ENCODE assay signal across 9 cellular contexts in the genomic region with DNA sequence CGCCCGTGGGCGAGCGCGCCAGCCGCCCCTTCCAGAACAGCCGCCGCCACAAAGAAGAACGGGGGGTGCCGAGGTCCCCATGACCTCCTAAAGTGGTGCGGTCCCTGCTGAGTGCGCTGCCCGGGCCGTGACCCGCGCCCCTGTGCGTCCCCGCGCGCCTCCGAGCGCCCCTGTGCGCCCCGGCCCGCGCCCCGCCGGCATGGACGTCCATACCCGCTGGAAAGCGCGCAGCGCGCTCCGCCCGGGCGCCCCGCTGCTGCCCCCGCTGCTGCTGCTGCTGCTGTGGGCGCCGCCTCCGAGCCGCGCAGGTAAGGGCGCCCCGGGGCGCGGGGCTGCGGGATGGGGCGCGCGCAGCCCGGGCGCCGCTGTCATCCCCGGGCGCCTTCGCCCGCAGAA. TPM values are rescaled to one million over a fixed set of nuclear protein-coding genes. Genes with fewer than 3 reads are reported as not detected.
DNase-seq lines count a peak whose midpoint lies in the region; ATAC-seq and TF ChIP-seq lines count a peak whose summit lies in the region.
"Had no signal": no experiment of that assay in that cellular context is flagged by ENCODE, and none has a peak within 500 bp of the region (broad histone marks: within the 10 kb centered on the region; RNA-seq: fewer than 3 reads in every experiment).

No MANE protein-coding gene starts in this region.

- CTCF ChIA-PET in Caco-2 (lab: Charles Lee): no interaction called here
- CTCF ChIA-PET in T-cell (lab: Charles Lee): no interaction called here

- DNase-seq in Caco-2 (no peak), T-cell (no peak), right atrium auricular region (ENCODE audit: low spot score) (no peak), retinal pigment epithelial cell (ENCODE audit: low read depth) (no peak), A172 (ENCODE audit: low spot score) (no peak)
- DNase-seq in activated CD8-positive, alpha-beta memory T cell treated with anti-CD3 and anti-CD28 coated beads for 24 hours: no peak
- DNase-seq: activated CD8-positive, alpha-beta memory T cell treated with anti-CD3 and anti-CD28 coated beads, Interleukin-2, amount 10 ng/mL, durations not matched to agents 7 days and 5 days had no signal

- H3K36me3 ChIP-seq in Caco-2 (ENCODE audit: control insufficient read depth, insufficient read depth, low read length) (no peaks in the 10 kb centered on the region), right atrium auricular region (no peaks in the 10 kb centered on the region)

- TSS peak; percentile 35 for BruUV-seq in Caco-2 (replicated peaks; lab: Mats Ljungman, UMichigan)

- TF ChIP-seq CTCF in Caco-2 (IDR thresholded peaks at IDR 0.05; ENCODE audit: insufficient read depth in 1 of 2, low read depth in 1 of 2, low read length in 1 of 2, severe bottlenecking in 1 of 2, unreplicated experiment in 1 of 2) (no peak), right atrium auricular region (IDR thresholded peaks at IDR 0.05) (no peak), retinal pigment epithelial cell (conservative IDR thresholded peaks at IDR 0.05; ENCODE audit: low read depth, low read length) (no peak)

- intact Hi-C loops in Caco-2 (cut with micrococcal nuclease; ENCODE audit: unreplicated experiment): loop anchor here (5.0 to 10.0 kb wide), 2 partner anchors 40 to 97 kb away; no protein-coding TSS in a partner anchor

- peak overlapping the region; percentile 82 for H3K4me3 Mint-ChIP-seq in Caco-2 (ENCODE audit: unreplicated experiment)
- H3K4me3 Mint-ChIP-seq in T-cell: peak overlapping the region in 1 of 3 donors; percentile 48
- H3K4me3 Mint-ChIP-seq: activated CD8-positive, alpha-beta memory T cell treated with anti-CD3 and anti-CD28 coated beads, Interleukin-2, amount 10 ng/mL, durations not matched to agents 7 days and 5 days had no signal

- no peaks in the 10 kb centered on the region for H3K9me3 Mint-ChIP-seq in Caco-2 (ENCODE audit: unreplicated experiment)
- no peaks in the 10 kb centered on the region for H3K9me3 Mint-ChIP-seq in T-cell

- POLR2A ChIA-PET in Caco-2 (lab: Charles Lee): no interaction called here
- POLR2A ChIA-PET in T-cell (lab: Charles Lee): no interaction called here

- H3K27me3 Mint-ChIP-seq in Caco-2 (ENCODE audit: insufficient read depth, unreplicated experiment) (no peaks in the 10 kb centered on the region), T-cell (peaks cover 17 to 32% of the 10 kb centered on the region in 2 donors)

- H3K27me3 ChIP-seq in Caco-2 (replicated peaks; ENCODE audit: control insufficient read depth, insufficient read depth, low read length) (no peaks in the 10 kb centered on the region), right atrium auricular region (peaks cover 0 to 3% of the 10 kb centered on the region in 2 donors)

- H3K4me1 ChIP-seq in Caco-2: peaks cover 10% of the 10 kb centered on the region
- peaks cover 0 to 39% of the 10 kb centered on the region in 2 donors for H3K4me1 ChIP-seq in right atrium auricular region

- H3K27ac Mint-ChIP-seq in Caco-2 (ENCODE audit: unreplicated experiment): peak overlapping the region; percentile 32
- H3K27ac Mint-ChIP-seq in T-cell: no peak overlapping the region
- H3K27ac Mint-ChIP-seq: activated CD8-positive, alpha-beta memory T cell treated with anti-CD3 and anti-CD28 coated beads, Interleukin-2, amount 10 ng/mL, durations not matched to agents 7 days and 5 days had no signal

- peak overlapping the region; percentile 83 to 86 for H3K27ac ChIP-seq in right atrium auricular region

- no peaks in the 10 kb centered on the region for H3K36me3 Mint-ChIP-seq in Caco-2 (ENCODE audit: insufficient read depth, unreplicated experiment)
- H3K36me3 Mint-ChIP-seq in T-cell: no peaks in the 10 kb centered on the region
- H3K36me3 Mint-ChIP-seq: activated CD8-positive, alpha-beta memory T cell treated with anti-CD3 and anti-CD28 coated beads, Interleukin-2, amount 10 ng/mL, durations not matched to agents 7 days and 5 days had no signal

- peak overlapping the region; percentile 62 for H3K4me3 ChIP-seq in Caco-2 (ENCODE audit: low read depth, low read length)
- H3K4me3 ChIP-seq in right atrium auricular region: peak overlapping the region; percentile 57 to 73
- peak overlapping the region; percentile 55 for H3K4me3 ChIP-seq in retinal pigment epithelial cell (ENCODE audit: low read length)

- ATAC-seq in T-cell (replicated peaks in 1 of 4) (peak; percentile 21 to 42 (median 28)), HG03378 (IDR thresholded peaks at IDR 0.05; ENCODE audit: unreplicated experiment) (no peak), GM18868 (IDR thresholded peaks at IDR 0.05; ENCODE audit: unreplicated experiment) (no peak)
- ATAC-seq: activated CD8-positive, alpha-beta memory T cell treated with anti-CD3 and anti-CD28 coated beads, Interleukin-2, amount 10 ng/mL, durations not matched to agents 7 days and 5 days had no signal

- H3K9me3 ChIP-seq in Caco-2 (no peaks in the 10 kb centered on the region), right atrium auricular region (no peaks in the 10 kb centered on the region)

- H3K4me1 Mint-ChIP-seq in Caco-2 (ENCODE audit: low read depth, unreplicated experiment) (peaks cover 7% of the 10 kb centered on the region), T-cell (peaks cover 0 to 3% (median 2%) of the 10 kb centered on the region in 3 donors)
- H3K4me1 Mint-ChIP-seq: activated CD8-positive, alpha-beta memory T cell treated with anti-CD3 and anti-CD28 coated beads, Interleukin-2, amount 10 ng/mL, durations not matched to agents 7 days and 5 days had no signal

RNA-seq across cellular contexts. Expression of gene COL5A1, which starts 0.4 kb away (rescaled TPM):
- total RNA-seq in Caco-2 (2022) (4.8 and 5.7 TPM in 2 replicates), T-cell (1 to 10 TPM in 4 of 5 donors, under 1 TPM in 1; 0.18 to 2.3 (median 1.7) TPM), right atrium auricular region (10 to 100 TPM; 10.9 to 22.0 TPM)
- 185 and 205 TPM in 2 replicates for total RNA-seq in A172 (2014; rRNA removed; shearing (Covaris generic))

Comparison
In these comparisons a context has a peak if more than half of its experiments do, and no peak if none do; other contexts are left out.
1. ATAC-seq: peak in T-cell (4 of 4); none in HG03378 (single experiment) and GM18868 (single experiment).
2. Peak in every context shown above with its lines, with median percentiles within 50 percentile points of each other: H3K4me3 ChIP-seq.